Comparison of ENCODE assay signal across 1 cellular context in genomic region chr7:2232766-2233520, GRCh38.
TF ChIP-seq lines count a peak whose summit lies in the region.

Gene MAD1L1 (minus strand): TSS chr7:2232945. CDS start chr7:2230133, 2,812 bp downstream.

TF ChIP-seq in K562, 482 proteins besides CTCF, POLR2A, EP300 and RAD21 (continued from another document and continues in another):
- TF ChIP-seq ZFP91 (CRISPR knock-in tag; IDR thresholded peaks at IDR 0.05) (no peak), HMBOX1 (IDR thresholded peaks at IDR 0.05) (peak; percentile 54; the same call in 1 of the 2 replicates), POLR2AphosphoS5 (IDR thresholded peaks at IDR 0.05; ENCODE audit: control insufficient read depth, insufficient read depth, low read depth, low read length) (peak; percentile 80), PHB2 (IDR thresholded peaks at IDR 0.05; ENCODE audit: low read depth) (no peak), ZFPM2 (CRISPR knock-in tag; IDR thresholded peaks at IDR 0.05) (no peak), TFE3 (CRISPR knock-in tag; IDR thresholded peaks at IDR 0.05) (no peak), ZC3H11A (IDR thresholded peaks at IDR 0.05; ENCODE audit: low read depth, low read length) (no peak), ZNF311 (CRISPR knock-in tag; IDR thresholded peaks at IDR 0.05) (no peak), ETS2 (tag; IDR thresholded peaks at IDR 0.05; ENCODE audit: borderline replicate concordance, poor library complexity, severe bottlenecking) (no peak), ZBED1 (IDR thresholded peaks at IDR 0.05) (peak; percentile 97; the same call in 1 of the 2 replicates), TOE1 (IDR thresholded peaks at IDR 0.05; ENCODE audit: borderline replicate concordance) (peak; percentile 87; the same call in 1 of the 2 replicates), TOE1 (CRISPR knock-in tag; IDR thresholded peaks at IDR 0.05; ENCODE audit: borderline replicate concordance, low read depth) (no peak), MTA1 (IDR thresholded peaks at IDR 0.05; ENCODE audit: borderline replicate concordance) (peak; percentile 75; the same call in 1 of the 2 replicates), NFYB (IDR thresholded peaks at IDR 0.05; ENCODE audit: extremely low read depth, insufficient read length) (no peak), TAF1 (IDR thresholded peaks at IDR 0.05; ENCODE audit: control insufficient read depth, extremely low read depth, insufficient read depth, low read length, severe bottlenecking) (peak; percentile 72), NCOA4 (IDR thresholded peaks at IDR 0.05; ENCODE audit: partially characterized antibody) (no peak), ETV1 (tag; conservative IDR thresholded peaks at IDR 0.05; ENCODE audit: low read depth) (no peak), CEBPZ (IDR thresholded peaks at IDR 0.05; ENCODE audit: borderline replicate concordance, low read depth, low read length) (no peak), ATF3 (IDR thresholded peaks at IDR 0.05) (no peak), ATF3 (CRISPR knock-in tag; conservative IDR thresholded peaks at IDR 0.05) (peak; percentile 61; the same call in 1 of the 2 replicates), CHD2 (IDR thresholded peaks at IDR 0.05; ENCODE audit: low read depth, low read length) (peak; percentile 100), ZFP1 (CRISPR knock-in tag; IDR thresholded peaks at IDR 0.05) (no peak), ELF2 (CRISPR knock-in tag; IDR thresholded peaks at IDR 0.05) (no peak), ZNF384 (IDR thresholded peaks at IDR 0.05; ENCODE audit: low read depth, low read length) (no peak), USF1 (CRISPR knock-in tag; IDR thresholded peaks at IDR 0.05) (no peak), ZC3H8 (IDR thresholded peaks at IDR 0.05) (no peak), CREB3L1 (IDR thresholded peaks at IDR 0.05; ENCODE audit: borderline replicate concordance, low read depth) (peak; percentile 97), PHTF2 (CRISPR knock-in tag; IDR thresholded peaks at IDR 0.05) (no peak), NFE2 (IDR thresholded peaks at IDR 0.05; ENCODE audit: low read depth) (no peak), ZNF766 (CRISPR knock-in tag; conservative IDR thresholded peaks at IDR 0.05) (0 out of 2 replicates have a peak, but pooled peaks have one; percentile 33), POLR3A (IDR thresholded peaks at IDR 0.05; ENCODE audit: borderline replicate concordance, extremely low read depth, insufficient read depth, insufficient read length) (no peak), DEAF1 (CRISPR knock-in tag; IDR thresholded peaks at IDR 0.05) (0 out of 2 replicates have a peak, but pooled peaks have one; percentile 16), ATF1 (CRISPR knock-in tag; IDR thresholded peaks at IDR 0.05) (no peak), ATF1 (tag; IDR thresholded peaks at IDR 0.05) (peak; percentile 79), CREB3 (tag; conservative IDR thresholded peaks at IDR 0.05; ENCODE audit: low read depth) (no peak), CXXC5 (CRISPR knock-in tag; IDR thresholded peaks at IDR 0.05) (peak; percentile 99), TAF7 (tag; IDR thresholded peaks at IDR 0.05) (no peak), REST (CRISPR knock-in tag; IDR thresholded peaks at IDR 0.05; ENCODE audit: low read depth) (peak; percentile 62; the same call in 1 of the 2 replicates)
